In the genomic region with DNA sequence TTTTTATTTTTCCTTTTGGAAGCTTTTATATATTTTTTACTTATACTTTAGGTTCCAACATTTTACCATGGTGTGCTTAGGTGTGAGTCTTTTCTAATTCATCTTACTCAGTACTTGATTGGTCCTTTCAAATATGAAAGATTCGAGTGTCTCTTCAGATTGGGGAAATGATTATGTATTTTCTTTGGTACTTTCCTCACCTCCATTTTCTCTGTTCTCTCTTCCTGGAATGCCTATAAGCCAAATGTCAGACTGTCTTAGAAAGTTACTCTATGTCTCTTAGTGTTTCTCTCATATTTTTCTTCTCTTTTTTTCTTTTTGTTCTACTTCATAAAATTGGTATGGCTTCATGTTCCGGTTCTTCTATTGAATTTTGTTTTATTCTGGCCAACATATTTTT, we compare ENCODE assay signal across 20 cellular contexts.
DNase-seq lines count a peak whose midpoint lies in the region; ATAC-seq, FAIRE-seq and TF ChIP-seq lines count a peak whose summit lies in the region.
"Had no signal": no experiment of that assay in that cellular context is flagged by ENCODE, and none has a peak within 500 bp of the region (broad histone marks: within the 10 kb centered on the region; RNA-seq: fewer than 3 reads in every experiment).

No MANE protein-coding gene starts in this region.

- WGBS in GM12878 (ENCODE audit: insufficient coverage, insufficient replicate concordance, low lambda C conversion rate, missing lambda C conversion rate): 48% methylated on average over 2 of the region's 2 CpGs

- peaks cover 2% of the 10 kb centered on the region; the same call in 1 of the 3 replicates for H3K9me3 ChIP-seq in GM12878 (replicated peaks; ENCODE audit: control insufficient read depth, insufficient read depth, low read length)
- H3K9me3 ChIP-seq: HAP-1 had no signal

- H3K9me3 Mint-ChIP-seq in IgD-negative memory B cell: peaks cover 0 to 5% (median 5%) of the 10 kb centered on the region in 3 donors
- H3K9me3 Mint-ChIP-seq in stimulated activated memory B cell treated with anti-CD40 and anti-IgM and Interleukin-4, amounts not matched to agents 10 μg/mL and 1 μg/mL and 100 μg/mL, for 72 hours: peaks cover 3% of the 10 kb centered on the region

- H3K79me2 ChIP-seq in GM12878 (ENCODE audit: control insufficient read depth, insufficient read depth, low read length): no peaks in the 10 kb centered on the region

- H3K4me3 Mint-ChIP-seq in IgD-negative memory B cell: peak overlapping the region in 2 of 4 donors; percentile 59 to 83
- peak overlapping the region; percentile 54 for H3K4me3 Mint-ChIP-seq in stimulated activated memory B cell treated with anti-CD40 and anti-IgM and Interleukin-4, amounts not matched to agents 10 μg/mL and 1 μg/mL and 100 μg/mL, for 72 hours
- H3K4me3 Mint-ChIP-seq: CD4-positive, alpha-beta T cell; CD8-positive, alpha-beta memory T cell; HFFc6 had no signal

- no peak for DNase-seq in GM12878 (ENCODE audit: low read depth, low spot score)
- DNase-seq in NCI-H1105 treated with DMSO at 0.1 percent for 48 hours (lab: John Stamatoyannopoulos, UW): no peak
- DNase-seq: CD4-positive, alpha-beta T cell; CD8-positive, alpha-beta memory T cell; DMS 273 treated with DMSO at 0.1 percent for 48 hours; DMS79; EL; GF-D8; GOT3; HFFc6 had no signal

- no peak for FAIRE-seq in GM12878 (lab: Jason Lieb, UNC)
- FAIRE-seq: D721Med, GM19239, H54 had no signal

- H2AFZ ChIP-seq in GM12878 (ENCODE audit: control insufficient read depth, low read depth, low read length): peak overlapping the region; percentile 79

- peaks cover 8% of the 10 kb centered on the region; the same call in 1 of the 2 replicates for H3K4me1 ChIP-seq in GM12878 (ENCODE audit: control insufficient read depth, insufficient read depth, low read length)
- H3K4me1 ChIP-seq: BLaER1, HAP-1 had no signal

- ATAC-seq in GM12878 (no peak), GM21423 (IDR thresholded peaks at IDR 0.05; ENCODE audit: unreplicated experiment) (no peak), GM19397 (IDR thresholded peaks at IDR 0.05; ENCODE audit: unreplicated experiment) (no peak)
- peak; percentile 52 for ATAC-seq in stimulated activated memory B cell treated with anti-CD40 and anti-IgM and Interleukin-4, amounts not matched to agents 10 μg/mL and 1 μg/mL and 100 μg/mL, for 72 hours

- RAD21 ChIA-PET in GM12878 (lab: Charles Lee; ENCODE audit: unreplicated experiment): interaction anchor here (0.8 to 1.6 kb wide), 2 partner anchors 127 to 212 kb away, joined by 3 to 4 read pairs; no protein-coding TSS in a partner anchor

- H4K20me1 ChIP-seq in GM12878 (ENCODE audit: control insufficient read depth, insufficient read depth): no peaks in the 10 kb centered on the region
- H4K20me1 ChIP-seq: BLaER1 had no signal

- peaks cover 7 to 22% (median 18%) of the 10 kb centered on the region in 3 donors for H3K4me1 Mint-ChIP-seq in IgD-negative memory B cell
- H3K4me1 Mint-ChIP-seq in stimulated activated memory B cell treated with anti-CD40 and anti-IgM and Interleukin-4, amounts not matched to agents 10 μg/mL and 1 μg/mL and 100 μg/mL, for 72 hours: peaks cover 30% of the 10 kb centered on the region
- H3K4me1 Mint-ChIP-seq: CD8-positive, alpha-beta memory T cell had no signal

- no peaks in the 10 kb centered on the region for H3K36me3 ChIP-seq in GM12878 (ENCODE audit: control insufficient read depth in 2 of 2, insufficient read depth in 2 of 2, low read length in 1 of 2)
- H3K36me3 ChIP-seq: BLaER1, HAP-1 had no signal

- CTCF ChIA-PET in GM12878 (lab: Yijun Ruan, JAX): no interaction called here

- no peak for TF ChIP-seq EP300 in GM12878 (IDR thresholded peaks at IDR 0.05; ENCODE audit: borderline replicate concordance in 1 of 2, control insufficient read depth in 1 of 2, low read depth in 2 of 2, low read length in 2 of 2)

- in situ Hi-C loops in GM12878 (cut with MboI): no loop called here

- no peak overlapping the region for H3K9ac ChIP-seq in GM12878 (ENCODE audit: control insufficient read depth, insufficient read depth, low read length)
- H3K9ac ChIP-seq: BLaER1 had no signal

- no peaks in the 10 kb centered on the region for H3K27me3 Mint-ChIP-seq in IgD-negative memory B cell
- H3K27me3 Mint-ChIP-seq in stimulated activated memory B cell treated with anti-CD40 and anti-IgM and Interleukin-4, amounts not matched to agents 10 μg/mL and 1 μg/mL and 100 μg/mL, for 72 hours: no peaks in the 10 kb centered on the region

- TF ChIP-seq RAD21 in GM12878 (IDR thresholded peaks at IDR 0.05; ENCODE audit: insufficient read depth, low read depth, low read length): no peak

- intact Hi-C loops in GM12878 (cut with micrococcal nuclease; ENCODE audit: unreplicated experiment): no loop called here

- no TSS peak for BruUV-seq in GM12878 (replicated peaks; lab: Mats Ljungman, UMichigan)

- H3K27ac Mint-ChIP-seq in IgD-negative memory B cell: peak overlapping the region in 2 of 3 donors; percentile 13 to 17
- H3K27ac Mint-ChIP-seq in stimulated activated memory B cell treated with anti-CD40 and anti-IgM and Interleukin-4, amounts not matched to agents 10 μg/mL and 1 μg/mL and 100 μg/mL, for 72 hours: peak overlapping the region; percentile 82
- H3K27ac Mint-ChIP-seq: CD4-positive, alpha-beta T cell; CD8-positive, alpha-beta memory T cell; HFFc6 had no signal

- H3K27ac ChIP-seq in GM12878 (ENCODE audit: control insufficient read depth, insufficient read depth): peak overlapping the region; percentile 57; the same call in 1 of the 2 replicates
- H3K27ac ChIP-seq: BLaER1 had no signal

- H3K4me2 ChIP-seq in GM12878 (ENCODE audit: control insufficient read depth, insufficient read depth): peak overlapping the region; percentile 40; the same call in 1 of the 2 replicates
- H3K4me2 ChIP-seq: BLaER1 had no signal

- H3K36me3 Mint-ChIP-seq in IgD-negative memory B cell: peaks cover 1% of the 10 kb centered on the region
- H3K36me3 Mint-ChIP-seq in stimulated activated memory B cell treated with anti-CD40 and anti-IgM and Interleukin-4, amounts not matched to agents 10 μg/mL and 1 μg/mL and 100 μg/mL, for 72 hours: peaks cover 5% of the 10 kb centered on the region
- H3K36me3 Mint-ChIP-seq: CD14-positive monocyte had no signal

- no peak for TF ChIP-seq CTCF in GM12878 (IDR thresholded peaks at IDR 0.05 in 2 of 3, conservative IDR thresholded peaks at IDR 0.05 in 1 of 3; ENCODE audit: control insufficient read depth in 2 of 3, extremely low read depth in 1 of 3, insufficient read depth in 1 of 3, low read depth in 3 of 3, low read length in 3 of 3)

- SMC1A ChIA-PET in GM12878 (lab: Charles Lee; ENCODE audit: uncharacterized antibody, unreplicated experiment): interaction anchor here (0.7 to 1.2 kb wide), 2 partner anchors 13 to 45 kb away, joined by 3 read pairs; no protein-coding TSS in a partner anchor

- no peaks in the 10 kb centered on the region for H3K27me3 ChIP-seq in GM12878 (replicated peaks in 1 of 2; ENCODE audit: control insufficient read depth in 2 of 2, insufficient read depth in 2 of 2, low read length in 1 of 2)
- H3K27me3 ChIP-seq: BLaER1 had no signal

- POLR2A ChIA-PET in GM12878 (lab: Charles Lee): no interaction called here

- no peak for TF ChIP-seq POLR2A in GM12878 (IDR thresholded peaks at IDR 0.05; ENCODE audit: low read depth, low read length)

- no peak overlapping the region for H3K4me3 ChIP-seq in GM12878
- H3K4me3 ChIP-seq: BLaER1, HAP-1 had no signal

TF ChIP-seq in GM12878, 131 proteins besides CTCF, POLR2A, EP300 and RAD21 (continues in another document):
- TF ChIP-seq, protein P1, sequence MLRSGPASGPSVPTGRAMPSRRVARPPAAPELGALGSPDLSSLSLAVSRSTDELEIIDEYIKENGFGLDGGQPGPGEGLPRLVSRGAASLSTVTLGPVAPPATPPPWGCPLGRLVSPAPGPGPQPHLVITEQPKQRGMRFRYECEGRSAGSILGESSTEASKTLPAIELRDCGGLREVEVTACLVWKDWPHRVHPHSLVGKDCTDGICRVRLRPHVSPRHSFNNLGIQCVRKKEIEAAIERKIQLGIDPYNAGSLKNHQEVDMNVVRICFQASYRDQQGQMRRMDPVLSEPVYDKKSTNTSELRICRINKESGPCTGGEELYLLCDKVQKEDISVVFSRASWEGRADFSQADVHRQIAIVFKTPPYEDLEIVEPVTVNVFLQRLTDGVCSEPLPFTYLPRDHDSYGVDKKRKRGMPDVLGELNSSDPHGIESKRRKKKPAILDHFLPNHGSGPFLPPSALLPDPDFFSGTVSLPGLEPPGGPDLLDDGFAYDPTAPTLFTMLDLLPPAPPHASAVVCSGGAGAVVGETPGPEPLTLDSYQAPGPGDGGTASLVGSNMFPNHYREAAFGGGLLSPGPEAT (IDR thresholded peaks at IDR 0.05; ENCODE audit: low read depth): no peak
- TF ChIP-seq, protein P2, sequence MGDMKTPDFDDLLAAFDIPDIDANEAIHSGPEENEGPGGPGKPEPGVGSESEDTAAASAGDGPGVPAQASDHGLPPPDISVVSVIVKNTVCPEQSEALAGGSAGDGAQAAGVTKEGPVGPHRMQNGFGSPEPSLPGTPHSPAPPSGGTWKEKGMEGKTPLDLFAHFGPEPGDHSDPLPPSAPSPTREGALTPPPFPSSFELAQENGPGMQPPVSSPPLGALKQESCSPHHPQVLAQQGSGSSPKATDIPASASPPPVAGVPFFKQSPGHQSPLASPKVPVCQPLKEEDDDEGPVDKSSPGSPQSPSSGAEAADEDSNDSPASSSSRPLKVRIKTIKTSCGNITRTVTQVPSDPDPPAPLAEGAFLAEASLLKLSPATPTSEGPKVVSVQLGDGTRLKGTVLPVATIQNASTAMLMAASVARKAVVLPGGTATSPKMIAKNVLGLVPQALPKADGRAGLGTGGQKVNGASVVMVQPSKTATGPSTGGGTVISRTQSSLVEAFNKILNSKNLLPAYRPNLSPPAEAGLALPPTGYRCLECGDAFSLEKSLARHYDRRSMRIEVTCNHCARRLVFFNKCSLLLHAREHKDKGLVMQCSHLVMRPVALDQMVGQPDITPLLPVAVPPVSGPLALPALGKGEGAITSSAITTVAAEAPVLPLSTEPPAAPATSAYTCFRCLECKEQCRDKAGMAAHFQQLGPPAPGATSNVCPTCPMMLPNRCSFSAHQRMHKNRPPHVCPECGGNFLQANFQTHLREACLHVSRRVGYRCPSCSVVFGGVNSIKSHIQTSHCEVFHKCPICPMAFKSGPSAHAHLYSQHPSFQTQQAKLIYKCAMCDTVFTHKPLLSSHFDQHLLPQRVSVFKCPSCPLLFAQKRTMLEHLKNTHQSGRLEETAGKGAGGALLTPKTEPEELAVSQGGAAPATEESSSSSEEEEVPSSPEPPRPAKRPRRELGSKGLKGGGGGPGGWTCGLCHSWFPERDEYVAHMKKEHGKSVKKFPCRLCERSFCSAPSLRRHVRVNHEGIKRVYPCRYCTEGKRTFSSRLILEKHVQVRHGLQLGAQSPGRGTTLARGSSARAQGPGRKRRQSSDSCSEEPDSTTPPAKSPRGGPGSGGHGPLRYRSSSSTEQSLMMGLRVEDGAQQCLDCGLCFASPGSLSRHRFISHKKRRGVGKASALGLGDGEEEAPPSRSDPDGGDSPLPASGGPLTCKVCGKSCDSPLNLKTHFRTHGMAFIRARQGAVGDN (IDR thresholded peaks at IDR 0.05): no peak
